ENCODE assay signal across 28 cellular contexts in the genomic region with DNA sequence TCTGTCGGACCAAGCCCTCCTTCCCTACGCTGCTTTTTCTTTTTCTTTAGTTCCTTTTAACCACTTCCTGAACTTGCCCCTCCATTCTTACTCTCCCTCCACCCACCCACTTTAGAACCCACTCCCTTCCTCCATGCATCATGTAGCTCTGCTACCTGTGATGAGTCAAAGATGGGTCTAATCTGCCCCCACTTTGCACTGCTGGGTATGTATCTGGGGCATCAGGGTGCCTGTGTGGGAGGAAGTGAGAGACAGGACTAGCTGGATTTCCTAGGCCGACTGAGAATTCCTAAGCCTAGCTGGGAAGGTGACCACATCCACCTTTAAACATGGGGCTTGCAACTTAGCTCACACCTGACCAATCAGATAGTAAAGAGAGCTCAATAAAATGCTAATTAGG.
"Had no signal": no experiment of that assay in that cellular context is flagged by ENCODE, and none has a peak within 500 bp of the region (broad histone marks: within the 10 kb centered on the region; RNA-seq: fewer than 3 reads in every experiment).

No MANE protein-coding gene starts in this region.

- H3K9ac ChIP-seq: parathyroid adenoma had no signal

- H3K4me1 Mint-ChIP-seq: naive thymus-derived CD4-positive, alpha-beta T cell; natural killer cell; stimulated activated effector memory CD8-positive, alpha-beta T cell treated with anti-CD3 and anti-CD28 coated beads, Interleukin-12 subunit alpha, Interleukin-12 subunit beta, amount 100 ng/mL, for 72 hours; stimulated activated naive B cell treated with anti-CD40 and anti-IgM and Interleukin-4, amounts not matched to agents 10 μg/mL and 1 μg/mL and 100 μg/mL, for 72 hours had no signal

- H3K4me3 ChIP-seq: ovary, psoas muscle, right lobe of liver, sigmoid colon, stomach, thoracic aorta, thyroid gland, tibial nerve, upper lobe of right lung, uterus had no signal

- H3K27ac ChIP-seq: ovary, parathyroid adenoma, psoas muscle, right lobe of liver, sigmoid colon, stomach, thoracic aorta, thyroid gland, tibial nerve, upper lobe of right lung, uterus had no signal

- H3K27me3 ChIP-seq: ovary, right lobe of liver, sigmoid colon, stomach, thyroid gland, tibial nerve, upper lobe of right lung, uterus had no signal

- H3K27me3 Mint-ChIP-seq: progenitor cell of endocrine pancreas; stimulated activated naive B cell treated with anti-CD40 and anti-IgM and Interleukin-4, amounts not matched to agents 10 μg/mL and 1 μg/mL and 100 μg/mL, for 72 hours; stimulated activated naive CD8-positive, alpha-beta T cell treated with anti-CD3 and anti-CD28 coated beads, Interleukin-15, Interleukin-2, amounts not matched to agents 100 ng/mL and 50 ng/mL, for 24 hours; type B pancreatic cell had no signal

- ATAC-seq: naive thymus-derived CD4-positive, alpha-beta T cell; natural killer cell; psoas muscle; right cardiac atrium; right lobe of liver; stimulated activated effector memory CD8-positive, alpha-beta T cell treated with anti-CD3 and anti-CD28 coated beads, Interleukin-12 subunit alpha, Interleukin-12 subunit beta, amount 100 ng/mL, for 72 hours; stimulated activated naive B cell treated with anti-CD40 and anti-IgM and Interleukin-4, amounts not matched to agents 10 μg/mL and 1 μg/mL and 100 μg/mL, for 72 hours had no signal

- H2AFZ ChIP-seq: parathyroid adenoma had no signal

- H3K4me3 Mint-ChIP-seq: naive thymus-derived CD4-positive, alpha-beta T cell; natural killer cell; nephron; neural crest cell; stimulated activated effector memory CD8-positive, alpha-beta T cell treated with anti-CD3 and anti-CD28 coated beads, Interleukin-12 subunit alpha, Interleukin-12 subunit beta, amount 100 ng/mL, for 72 hours; stimulated activated naive B cell treated with anti-CD40 and anti-IgM and Interleukin-4, amounts not matched to agents 10 μg/mL and 1 μg/mL and 100 μg/mL, for 72 hours; stimulated activated naive CD8-positive, alpha-beta T cell treated with anti-CD3 and anti-CD28 coated beads, Interleukin-15, Interleukin-2, amounts not matched to agents 100 ng/mL and 50 ng/mL, for 24 hours; type B pancreatic cell had no signal

- H3K36me3 Mint-ChIP-seq: naive thymus-derived CD4-positive, alpha-beta T cell; natural killer cell; stimulated activated effector memory CD8-positive, alpha-beta T cell treated with anti-CD3 and anti-CD28 coated beads, Interleukin-12 subunit alpha, Interleukin-12 subunit beta, amount 100 ng/mL, for 72 hours; stimulated activated naive B cell treated with anti-CD40 and anti-IgM and Interleukin-4, amounts not matched to agents 10 μg/mL and 1 μg/mL and 100 μg/mL, for 72 hours; type B pancreatic cell had no signal

- H3K36me3 ChIP-seq: ovary, right lobe of liver, sigmoid colon, stomach, thoracic aorta, thyroid gland, tibial nerve, upper lobe of right lung, uterus had no signal

- H3K79me2 ChIP-seq: parathyroid adenoma had no signal

- H3K27ac Mint-ChIP-seq: naive thymus-derived CD4-positive, alpha-beta T cell; natural killer cell; progenitor cell of endocrine pancreas; stimulated activated effector memory CD8-positive, alpha-beta T cell treated with anti-CD3 and anti-CD28 coated beads, Interleukin-12 subunit alpha, Interleukin-12 subunit beta, amount 100 ng/mL, for 72 hours; stimulated activated naive B cell treated with anti-CD40 and anti-IgM and Interleukin-4, amounts not matched to agents 10 μg/mL and 1 μg/mL and 100 μg/mL, for 72 hours; stimulated activated naive CD8-positive, alpha-beta T cell treated with anti-CD3 and anti-CD28 coated beads, Interleukin-15, Interleukin-2, amounts not matched to agents 100 ng/mL and 50 ng/mL, for 24 hours; type B pancreatic cell had no signal

- H3K4me1 ChIP-seq: parathyroid adenoma, psoas muscle, right lobe of liver, sigmoid colon, stomach, thyroid gland, tibial nerve, upper lobe of right lung, uterus had no signal

- DNase-seq: naive thymus-derived CD4-positive, alpha-beta T cell; natural killer cell; occipital lobe; ovary; psoas muscle; right lobe of liver; sigmoid colon; small intestine; stimulated activated CD4-positive, alpha-beta T cell treated with anti-CD3 and anti-CD28 coated beads, Interleukin-15, amount 100 ng/mL, for 24 hours; stimulated activated CD4-positive, alpha-beta T cell treated with anti-CD3 and anti-CD28 coated beads, Interleukin-2, amount 100 ng/mL, for 24 hours; stimulated activated CD4-positive, alpha-beta T cell treated with anti-CD3 and anti-CD28 coated beads, Interleukin-2, amount 100 ng/mL, for 48 hours; stimulated activated CD4-positive, alpha-beta T cell treated with anti-CD3 and anti-CD28 coated beads, Interleukin-4, amount 100 ng/mL, for 24 hours; stimulated activated naive B cell treated with anti-CD40 and anti-IgM and Interleukin-4, amounts not matched to agents 10 μg/mL and 1 μg/mL and 100 μg/mL, for 72 hours; stimulated activated naive CD4-positive, alpha-beta T cell treated with Interleukin-2 at 50 U/mL for 16 hours; stomach; thyroid gland; upper lobe of right lung; uterus had no signal

- H3K9me3 ChIP-seq: ovary, psoas muscle, right lobe of liver, sigmoid colon, thoracic aorta, thyroid gland, upper lobe of right lung, uterus had no signal
